1 cellular context compared by ENCODE assay signal in the genomic region with DNA sequence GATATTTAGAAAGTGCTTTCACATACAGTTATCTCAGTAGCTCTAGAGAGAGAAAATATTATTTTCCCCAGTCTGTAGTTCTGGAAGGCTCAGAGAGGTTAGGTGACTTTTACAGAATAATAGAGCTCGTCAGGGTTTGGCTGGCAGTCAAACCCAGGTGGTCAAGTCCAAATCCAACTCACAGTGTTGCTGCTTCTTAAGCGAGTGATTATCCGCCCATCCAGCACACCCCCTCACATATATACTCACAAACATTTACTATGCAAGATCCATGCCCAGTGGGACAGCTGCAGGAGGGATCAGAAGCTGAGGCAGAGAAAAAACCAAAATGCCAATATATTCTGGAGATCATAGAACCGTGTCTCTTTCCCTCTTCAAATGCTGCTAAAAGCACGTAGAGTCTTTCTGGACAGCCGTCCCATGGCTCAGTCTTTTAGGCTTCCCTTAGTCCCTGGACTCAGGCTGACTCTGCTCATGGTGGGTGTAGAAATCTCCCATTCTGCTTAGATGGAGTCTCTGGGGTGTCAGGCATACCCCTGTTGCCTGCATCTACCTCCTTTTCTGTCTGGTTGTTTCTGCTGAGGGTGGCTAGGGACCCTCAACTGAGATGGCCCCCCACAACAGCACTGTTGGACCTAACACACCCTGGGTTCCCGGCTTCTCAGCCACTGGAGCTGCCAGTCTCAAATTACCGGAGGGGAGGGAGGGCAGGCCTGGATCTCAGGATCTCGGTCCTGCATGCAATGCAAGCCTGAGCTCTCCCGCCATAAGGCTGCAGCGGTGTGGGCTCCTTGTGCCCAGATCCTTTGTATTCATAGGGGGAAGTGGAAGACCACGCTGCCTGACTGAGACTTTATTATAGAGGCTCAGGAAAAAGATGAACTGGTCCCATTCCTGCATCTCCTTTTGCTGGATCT.
TF ChIP-seq lines count a peak whose summit lies in the region.

A gene with protein sequence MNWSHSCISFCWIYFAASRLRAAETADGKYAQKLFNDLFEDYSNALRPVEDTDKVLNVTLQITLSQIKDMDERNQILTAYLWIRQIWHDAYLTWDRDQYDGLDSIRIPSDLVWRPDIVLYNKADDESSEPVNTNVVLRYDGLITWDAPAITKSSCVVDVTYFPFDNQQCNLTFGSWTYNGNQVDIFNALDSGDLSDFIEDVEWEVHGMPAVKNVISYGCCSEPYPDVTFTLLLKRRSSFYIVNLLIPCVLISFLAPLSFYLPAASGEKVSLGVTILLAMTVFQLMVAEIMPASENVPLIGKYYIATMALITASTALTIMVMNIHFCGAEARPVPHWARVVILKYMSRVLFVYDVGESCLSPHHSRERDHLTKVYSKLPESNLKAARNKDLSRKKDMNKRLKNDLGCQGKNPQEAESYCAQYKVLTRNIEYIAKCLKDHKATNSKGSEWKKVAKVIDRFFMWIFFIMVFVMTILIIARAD (plus strand): TSS at position 743 of the 917 bp plus-strand sequence. CDS start 135 bp downstream, at position 878.

TF ChIP-seq in K562, 482 proteins besides CTCF, POLR2A, EP300 and RAD21:
- no peak for TF ChIP-seq XRCC4 (IDR thresholded peaks at IDR 0.05; ENCODE audit: extremely low read depth, insufficient read depth, insufficient read length)
- TF ChIP-seq ZNF583 (CRISPR knock-in tag; IDR thresholded peaks at IDR 0.05): no peak
- no peak for TF ChIP-seq ZBED1 (IDR thresholded peaks at IDR 0.05)
- TF ChIP-seq PYGO2 (tag; IDR thresholded peaks at IDR 0.05): no peak
- TF ChIP-seq KAT7 (CRISPR knock-in tag; IDR thresholded peaks at IDR 0.05; ENCODE audit: borderline replicate concordance): no peak
- TF ChIP-seq ZNF644 (tag; IDR thresholded peaks at IDR 0.05; ENCODE audit: low read depth): no peak
- no peak for TF ChIP-seq EHMT2 (IDR thresholded peaks at IDR 0.05)
- TF ChIP-seq, protein P1, sequence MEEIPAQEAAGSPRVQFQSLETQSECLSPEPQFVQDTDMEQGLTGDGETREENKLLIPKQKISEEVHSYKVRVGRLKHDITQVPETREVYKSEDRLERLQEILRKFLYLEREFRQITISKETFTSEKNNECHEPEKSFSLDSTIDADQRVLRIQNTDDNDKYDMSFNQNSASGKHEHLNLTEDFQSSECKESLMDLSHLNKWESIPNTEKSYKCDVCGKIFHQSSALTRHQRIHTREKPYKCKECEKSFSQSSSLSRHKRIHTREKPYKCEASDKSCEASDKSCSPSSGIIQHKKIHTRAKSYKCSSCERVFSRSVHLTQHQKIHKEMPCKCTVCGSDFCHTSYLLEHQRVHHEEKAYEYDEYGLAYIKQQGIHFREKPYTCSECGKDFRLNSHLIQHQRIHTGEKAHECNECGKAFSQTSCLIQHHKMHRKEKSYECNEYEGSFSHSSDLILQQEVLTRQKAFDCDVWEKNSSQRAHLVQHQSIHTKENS (CRISPR knock-in tag; IDR thresholded peaks at IDR 0.05): no peak
- TF ChIP-seq GATAD2B (IDR thresholded peaks at IDR 0.05; ENCODE audit: borderline replicate concordance): no peak
- no peak for TF ChIP-seq MTA1 (IDR thresholded peaks at IDR 0.05; ENCODE audit: borderline replicate concordance)
- TF ChIP-seq MTA2 (IDR thresholded peaks at IDR 0.05; ENCODE audit: low read depth): no peak
- TF ChIP-seq RBFOX2 (IDR thresholded peaks at IDR 0.05; ENCODE audit: low read depth, low read length): no peak
- no peak for TF ChIP-seq NCOA4 (IDR thresholded peaks at IDR 0.05; ENCODE audit: partially characterized antibody)
TF ChIP-seq in K562: peak in this region for 0.
